Comparison of ENCODE assay signal across 13 cellular contexts in genomic region chr20:1537731-1538058, GRCh38. TPM values are rescaled to one million over a fixed set of nuclear protein-coding genes. Genes with fewer than 3 reads are reported as not detected.
DNase-seq lines count a peak whose midpoint lies in the region; ATAC-seq and TF ChIP-seq lines count a peak whose summit lies in the region.
"Had no signal": no experiment of that assay in that cellular context is flagged by ENCODE, and none has a peak within 500 bp of the region (broad histone marks: within the 10 kb centered on the region; RNA-seq: fewer than 3 reads in every experiment).

No MANE protein-coding gene starts in this region.

- no peaks in the 10 kb centered on the region for H3K36me3 Mint-ChIP-seq in T-helper 1 cell treated with Interleukin-12 subunit alpha and Interleukin-12 subunit beta and Interleukin-4 antibody, amounts not matched to agents 30 μg/mL and 1 μg/mL, for 36 hours (ENCODE audit: low read depth)

- H3K27ac ChIP-seq in right cardiac atrium (ENCODE audit: low read length) (no peak overlapping the region), testis (no peak overlapping the region)
- H3K27ac ChIP-seq: 22Rv1, WERI-Rb-1 had no signal

- no peak for TF ChIP-seq CTCF in testis (IDR thresholded peaks at IDR 0.05)

- H3K36me3 ChIP-seq in testis (ENCODE audit: low read depth, missing control alignments): no peaks in the 10 kb centered on the region
- H3K36me3 ChIP-seq: WERI-Rb-1 had no signal

- no peak overlapping the region for H3K27ac Mint-ChIP-seq in T-helper 1 cell treated with Interleukin-12 subunit alpha and Interleukin-12 subunit beta and Interleukin-4 antibody, amounts not matched to agents 30 μg/mL and 1 μg/mL, for 36 hours

- intact Hi-C loops in right cardiac atrium (cut with DNase I) (no loop called here), testis (cut with DNase I; ENCODE audit: low total_unique reads) (no loop called here)

- H3K4me3 ChIP-seq in right cardiac atrium (ENCODE audit: low read length) (no peak overlapping the region), testis (no peak overlapping the region)

- TF ChIP-seq POLR2A in testis (IDR thresholded peaks at IDR 0.05): no peak

- peaks cover 7% of the 10 kb centered on the region for H3K4me1 Mint-ChIP-seq in T-helper 1 cell treated with Interleukin-12 subunit alpha and Interleukin-12 subunit beta and Interleukin-4 antibody, amounts not matched to agents 30 μg/mL and 1 μg/mL, for 36 hours (ENCODE audit: low read depth)

- H3K4me1 ChIP-seq in right cardiac atrium (ENCODE audit: control insufficient read depth, insufficient read depth, low read length): no peaks in the 10 kb centered on the region
- H3K4me1 ChIP-seq in testis: no peaks in the 10 kb centered on the region

- WGBS in right cardiac atrium: 54% methylated on average over 4 of the region's 4 CpGs
- 62 to 68% methylated on average over 4 of the region's 4 CpGs for WGBS in testis, 2 donors

- ATAC-seq in right cardiac atrium (peak; percentile 63 to 79), GM18511 (IDR thresholded peaks at IDR 0.05; ENCODE audit: unreplicated experiment) (no peak), GM18867 (IDR thresholded peaks at IDR 0.05; ENCODE audit: unreplicated experiment) (no peak)

- DNase-seq in T-helper 1 cell (no peak), SKM-1 (lab: John Stamatoyannopoulos, UW; ENCODE audit: unreplicated experiment) (peak; percentile 71), right cardiac atrium (peak; percentile 29 to 71 (median 69)), testis (peak; percentile 39), inferior parietal cortex (ENCODE audit: extremely low spot score) (no peak)
- DNase-seq: activated naive CD4-positive, alpha-beta T cell; NCI-H510A; WERI-Rb-1 had no signal

- no peaks in the 10 kb centered on the region for H3K9me3 ChIP-seq in right cardiac atrium (ENCODE audit: control insufficient read depth, low read length)
- H3K9me3 ChIP-seq in testis: no peaks in the 10 kb centered on the region

- H3K27me3 ChIP-seq in right cardiac atrium (ENCODE audit: control insufficient read depth, insufficient read depth): no peaks in the 10 kb centered on the region
- no peaks in the 10 kb centered on the region for H3K27me3 ChIP-seq in testis

- peaks cover 6% of the 10 kb centered on the region for H3K27me3 Mint-ChIP-seq in T-helper 1 cell treated with Interleukin-12 subunit alpha and Interleukin-12 subunit beta and Interleukin-4 antibody, amounts not matched to agents 30 μg/mL and 1 μg/mL, for 36 hours (ENCODE audit: low read depth)

- H3K9me3 Mint-ChIP-seq in T-helper 1 cell treated with Interleukin-12 subunit alpha and Interleukin-12 subunit beta and Interleukin-4 antibody, amounts not matched to agents 30 μg/mL and 1 μg/mL, for 36 hours: peaks cover 10% of the 10 kb centered on the region

- peak overlapping the region; percentile 11 for H3K4me3 Mint-ChIP-seq in T-helper 1 cell treated with Interleukin-12 subunit alpha and Interleukin-12 subunit beta and Interleukin-4 antibody, amounts not matched to agents 30 μg/mL and 1 μg/mL, for 36 hours

RNA-seq across cellular contexts. Expression of gene SIRPD, which starts 19.8 kb away (rescaled TPM):
- total RNA-seq in right cardiac atrium (not detected), testis (10 to 100 TPM; 19.1 to 46.7 TPM)
- polyA plus RNA-seq in right cardiac atrium (not detected), testis (ENCODE audit: insufficient read depth, low read depth, low replicate concordance) (91.3 TPM)
- total RNA-seq: osteoblast had no signal

RNA-seq across cellular contexts. Expression of gene SIRPB2, which starts 46.5 kb away (rescaled TPM):
- 1 to 10 TPM; 2.6 to 5.4 (median 4.9) TPM for total RNA-seq in right cardiac atrium
- polyA plus RNA-seq in right cardiac atrium: 1.8 TPM
- 1 to 10 TPM in 1 of 2 donors, under 1 TPM in 1; 0.63 to 3.3 TPM for total RNA-seq in testis
- 1.5 TPM for polyA plus RNA-seq in testis (ENCODE audit: insufficient read depth, low read depth, low replicate concordance)

Comparison
In these comparisons a context has a peak if more than half of its experiments do, and no peak if none do; other contexts are left out.
1. DNase-seq: peak in SKM-1 (single experiment), right cardiac atrium (3 of 3) and testis (single experiment); none in T-helper 1 cell (0 of 5) and inferior parietal cortex (single experiment).
2. ATAC-seq: peak in right cardiac atrium (2 of 2); none in GM18511 (single experiment) and GM18867 (single experiment).
3. RNA of gene SIRPD, which starts 19.8 kb away (total RNA-seq): 19.1 to 46.7 TPM in testis; not detected in right cardiac atrium; every median in the first group is over 10 times any median in the second.